ENCODE assay signal across 22 cellular contexts in genomic region chr16:63613701-63614100, GRCh38.
DNase-seq lines count a peak whose midpoint lies in the region; ATAC-seq and TF ChIP-seq lines count a peak whose summit lies in the region.
"Had no signal": no experiment of that assay in that cellular context is flagged by ENCODE, and none has a peak within 500 bp of the region (broad histone marks: within the 10 kb centered on the region; RNA-seq: fewer than 3 reads in every experiment).

No MANE protein-coding gene starts in this region.

- no peak overlapping the region for H2BK120ac ChIP-seq in mesendoderm (ENCODE audit: low read depth, low read length)

- TF ChIP-seq CTCF in cardiac fibroblast (IDR thresholded peaks at IDR 0.05; ENCODE audit: low read depth, low read length), result no peak

- H3K4me2 ChIP-seq in mesendoderm (ENCODE audit: low read length), result no peak overlapping the region

- H3K36me3 Mint-ChIP-seq in T-cell, result no peaks in the 10 kb centered on the region
- H3K36me3 Mint-ChIP-seq: stimulated activated naive B cell treated with anti-CD40 and anti-IgM and Interleukin-4, amounts not matched to agents 10 μg/mL and 1 μg/mL and 100 μg/mL, for 72 hours had no signal

- no peaks in the 10 kb centered on the region for H3K36me3 ChIP-seq in mesendoderm (ENCODE audit: control insufficient read depth, insufficient read depth, low read length)
- H3K36me3 ChIP-seq: left lung, neutrophil, right atrium auricular region, transverse colon had no signal

- no peak overlapping the region for H3K9ac ChIP-seq in mesendoderm (ENCODE audit: low read length)

- intact Hi-C loops in left cardiac atrium (cut with DNase I), result no loop called here

- no peak overlapping the region for H4K8ac ChIP-seq in mesendoderm (ENCODE audit: low read depth, low read length)

- no peak overlapping the region for H3K27ac ChIP-seq in mesendoderm (ENCODE audit: low read depth, low read length)
- H3K27ac ChIP-seq: left lung, neutrophil, right atrium auricular region, transverse colon had no signal

- POLR2A ChIA-PET in T-cell (lab: Charles Lee), result no interaction called here

- H3K4me1 Mint-ChIP-seq in T-cell, result no peaks in the 10 kb centered on the region
- H3K4me1 Mint-ChIP-seq: activated naive CD8-positive, alpha-beta T cell treated with anti-CD3 and anti-CD28 coated beads, Interleukin-2, amount 50 U/mL, for 24 hours; stimulated activated naive B cell treated with anti-CD40 and anti-IgM and Interleukin-4, amounts not matched to agents 10 μg/mL and 1 μg/mL and 100 μg/mL, for 72 hours had no signal

- no peak overlapping the region for H3K4me3 Mint-ChIP-seq in T-cell
- H3K4me3 Mint-ChIP-seq: activated naive CD8-positive, alpha-beta T cell treated with anti-CD3 and anti-CD28 coated beads, Interleukin-2, amount 50 U/mL, for 24 hours; stimulated activated naive B cell treated with anti-CD40 and anti-IgM and Interleukin-4, amounts not matched to agents 10 μg/mL and 1 μg/mL and 100 μg/mL, for 72 hours had no signal

- no peaks in the 10 kb centered on the region for H3K79me1 ChIP-seq in mesendoderm (ENCODE audit: low read length)

- no peak overlapping the region for H3K27ac Mint-ChIP-seq in T-cell
- H3K27ac Mint-ChIP-seq: activated naive CD8-positive, alpha-beta T cell treated with anti-CD3 and anti-CD28 coated beads, Interleukin-2, amount 50 U/mL, for 24 hours; stimulated activated naive B cell treated with anti-CD40 and anti-IgM and Interleukin-4, amounts not matched to agents 10 μg/mL and 1 μg/mL and 100 μg/mL, for 72 hours had no signal

- WGBS in mesendoderm (ENCODE audit: extremely low coverage, insufficient coverage, low lambda C conversion rate), result no CpG with 5 or more reads among the region's 1 CpG

- no peak overlapping the region for H2BK15ac ChIP-seq in mesendoderm (replicated peaks; ENCODE audit: low read depth)

- H3K4ac ChIP-seq in mesendoderm (ENCODE audit: low read depth, low read length), result no peak overlapping the region

- no peak overlapping the region for H3K56ac ChIP-seq in mesendoderm (ENCODE audit: low read length)

- no peaks in the 10 kb centered on the region for H3K27me3 ChIP-seq in mesendoderm (ENCODE audit: insufficient read depth, low read length, poor library complexity)
- H3K27me3 ChIP-seq: neutrophil, right atrium auricular region, transverse colon had no signal

- ATAC-seq in left cardiac atrium (no peak), T-cell (replicated peaks in 1 of 4) (no peak)
- ATAC-seq: activated CD4-positive, CD25-positive, alpha-beta regulatory T cell treated with anti-CD3 and anti-CD28 coated beads, Interleukin-2, amount 50 U/mL, for 24 hours; activated naive CD8-positive, alpha-beta T cell treated with anti-CD3 and anti-CD28 coated beads, Interleukin-2, amount 50 U/mL, for 24 hours; left lung; stimulated activated naive B cell treated with anti-CD40 and anti-IgM and Interleukin-4, amounts not matched to agents 10 μg/mL and 1 μg/mL and 100 μg/mL, for 72 hours had no signal

- no peak overlapping the region for H4K5ac ChIP-seq in mesendoderm (ENCODE audit: low read length)

- no peaks in the 10 kb centered on the region for H3K79me2 ChIP-seq in mesendoderm (ENCODE audit: control insufficient read depth, insufficient read depth, low read length)

- in situ Hi-C loops in ACHN (cut with HindIII; ENCODE audit: low pct_ligation_motif_present, low pct_unique_long_range_greater_than_20kb, low sequenced_read_pairs), result no loop called here

- no peak overlapping the region for H2BK5ac ChIP-seq in mesendoderm (ENCODE audit: low read length)

- CTCF ChIA-PET in T-cell (lab: Charles Lee), result no interaction called here

- no peak overlapping the region for H3K18ac ChIP-seq in mesendoderm (ENCODE audit: low read length)

- H3K4me1 ChIP-seq in mesendoderm (ENCODE audit: control insufficient read depth, low read depth, low read length), result no peaks in the 10 kb centered on the region
- H3K4me1 ChIP-seq: left lung, right atrium auricular region, transverse colon had no signal

- no peak overlapping the region for H3K4me3 ChIP-seq in cardiac fibroblast (replicated peaks in 1 of 2; ENCODE audit: low read depth in 2 of 2, low read length in 2 of 2)
- no peak overlapping the region for H3K4me3 ChIP-seq in mesendoderm (ENCODE audit: low read length)
- H3K4me3 ChIP-seq: left lung, right atrium auricular region, transverse colon had no signal

- DNase-seq in ACHN, result peak; percentile 61
- peak; percentile 26 for DNase-seq in NCI-H226
- peak; percentile 8 to 44 for DNase-seq in cardiac fibroblast (ENCODE audit: low read depth in 2 of 2)
- peak; percentile 65 for DNase-seq in kidney tubule cell (ENCODE audit: low spot score)
- no peak for DNase-seq in hepatic stellate cell (ENCODE audit: low spot score)
- no peak for DNase-seq in left cardiac atrium
- DNase-seq in mesendoderm, result no peak
- DNase-seq in T-cell, result no peak
- DNase-seq: activated naive CD8-positive, alpha-beta T cell treated with anti-CD3 and anti-CD28 coated beads, Interleukin-2, amount 50 U/mL, for 24 hours; DND-41; effector memory CD4-positive, alpha-beta T cell; H7; left lung; NCI-H1092 treated with DMSO at 0.1 percent for 48 hours; NCI-H526; stimulated activated CD4-positive, alpha-beta T cell treated with anti-CD3 and anti-CD28 coated beads, Interleukin-15, amount 100 ng/mL, for 24 hours; stimulated activated naive B cell treated with anti-CD40 and anti-IgM and Interleukin-4, amounts not matched to agents 10 μg/mL and 1 μg/mL and 100 μg/mL, for 72 hours; T1000; transverse colon had no signal

- peaks cover 23 to 43% (median 25%) of the 10 kb centered on the region in 3 donors for H3K9me3 Mint-ChIP-seq in T-cell

- no peak overlapping the region for H2AK5ac ChIP-seq in mesendoderm (ENCODE audit: low read length)

- H3K27me3 Mint-ChIP-seq in T-cell, result no peaks in the 10 kb centered on the region
- H3K27me3 Mint-ChIP-seq: activated naive CD8-positive, alpha-beta T cell treated with anti-CD3 and anti-CD28 coated beads, Interleukin-2, amount 50 U/mL, for 24 hours; stimulated activated naive B cell treated with anti-CD40 and anti-IgM and Interleukin-4, amounts not matched to agents 10 μg/mL and 1 μg/mL and 100 μg/mL, for 72 hours had no signal

- no peak overlapping the region for H3K23ac ChIP-seq in mesendoderm (ENCODE audit: low read length)

Comparison
In these comparisons a context has a peak if more than half of its experiments do, and no peak if none do; other contexts are left out.
1. DNase-seq: peak in ACHN (single experiment), NCI-H226 (single experiment), cardiac fibroblast (2 of 2) and kidney tubule cell (single experiment); none in hepatic stellate cell (single experiment), left cardiac atrium (single experiment), mesendoderm (single experiment) and T-cell (0 of 34).